Comparison of ENCODE assay signal across 8 cellular contexts in genomic region chr3:17742092-17742836, GRCh38. TPM values are rescaled to one million over a fixed set of nuclear protein-coding genes. Genes with fewer than 3 reads are reported as not detected.
A peak's percentile ranks its signal among the peaks of the same experiment; 100 is the strongest.
DNase-seq lines count a peak whose midpoint lies in the region; ATAC-seq and TF ChIP-seq lines count a peak whose summit lies in the region.

Gene TBC1D5, minus strand, starts transcription at chr3:17742631. Its CDS starts 234,061 bp downstream, at chr3:17508570.

- H3K27ac ChIP-seq in right lobe of liver: peak within 1 kb of the TSS; percentile 95 to 97 (median 96)

- no peak for TF ChIP-seq CTCF in BE2C (IDR thresholded peaks at IDR 0.05; ENCODE audit: low read depth, low read length)
- no peak for TF ChIP-seq CTCF in right lobe of liver (IDR thresholded peaks at IDR 0.05)

- H3K9me3 ChIP-seq in BE2C: no peaks in the 10 kb centered on the region
- H3K9me3 ChIP-seq in right lobe of liver: no peaks in the 10 kb centered on the region

- DNase-seq in BE2C (peak; percentile 92), NCI-H524 treated with DMSO at 0.1 percent for 48 hours (lab: John Stamatoyannopoulos, UW) (peak; percentile 81), dermis blood vessel endothelial cell (peak; percentile 98), right lobe of liver (peak; percentile 98)
- DNase-seq in activated CD4-positive, alpha-beta T cell treated with anti-CD3 and anti-CD28 coated beads, Interleukin-2, amount 50 U/mL, for 1 hour: peak; percentile 84
- peak; percentile 63 to 88 for DNase-seq in stimulated activated CD4-positive, alpha-beta T cell treated with anti-CD3 and anti-CD28 coated beads, Interleukin-4, amount 100 ng/mL, for 4 hours

- H3K4me1 ChIP-seq in BE2C (no peaks in the 10 kb centered on the region), right lobe of liver (peaks cover 0 to 28% (median 13%) of the 10 kb centered on the region in 4 donors)

- intact Hi-C loops in right lobe of liver (cut with DNase I): no loop called here

- H3K27me3 ChIP-seq in BE2C: no peaks in the 10 kb centered on the region
- H3K27me3 ChIP-seq in right lobe of liver: no peaks in the 10 kb centered on the region

- H3K4me3 ChIP-seq in BE2C (ENCODE audit: low read depth, low read length) (peak within 1 kb of the TSS; percentile 66), right lobe of liver (peak within 1 kb of the TSS; percentile 54 to 97 (median 94))

- 0% methylated on average over 34 of the region's 82 CpGs for WGBS in right lobe of liver (ENCODE audit: insufficient coverage, low coverage, low lambda C conversion rate, missing lambda C conversion rate)

- H3K36me3 ChIP-seq in BE2C (no peaks in the 10 kb centered on the region), right lobe of liver (no peaks in the 10 kb centered on the region)

- ATAC-seq in HG03439 (IDR thresholded peaks at IDR 0.05; ENCODE audit: unreplicated experiment) (peak; percentile 74), right lobe of liver (peak; percentile 37 to 96 (median 92))

- TF ChIP-seq POLR2A in GM19193 (IDR thresholded peaks at IDR 0.05; ENCODE audit: extremely low read depth, insufficient read depth, insufficient read length) (peak; percentile 90), right lobe of liver (IDR thresholded peaks at IDR 0.05) (peak; percentile 89)

RNA-seq across cellular contexts. Expression of gene TBC1D5, which starts in this region (rescaled TPM):
- polyA plus RNA-seq in BE2C (2012; ENCODE audit: insufficient read depth, insufficient read length, low read depth): 7.5 TPM
- 98.7 and 104 TPM in 2 replicates for total RNA-seq in dermis blood vessel endothelial cell
- total RNA-seq in right lobe of liver: 10 to 100 TPM; 21.5 to 33.4 (median 27.7) TPM

Comparison
In these comparisons a context has a peak if more than half of its experiments do, and no peak if none do; other contexts are left out.
1. Peak in every context shown above with its lines: DNase-seq, ATAC-seq, H3K4me3 ChIP-seq and H3K27ac ChIP-seq.